ENCODE assay signal across 9 cellular contexts in genomic region chr14:66495214-66496098, GRCh38. TPM values are rescaled to one million over a fixed set of nuclear protein-coding genes. Genes with fewer than 3 reads are reported as not detected.
A peak's percentile ranks its signal among the peaks of the same experiment; 100 is the strongest.
DNase-seq lines count a peak whose midpoint lies in the region; ATAC-seq, FAIRE-seq and TF ChIP-seq lines count a peak whose summit lies in the region.
"Had no signal": no experiment of that assay in that cellular context is flagged by ENCODE, and none has a peak within 500 bp of the region (broad histone marks: within the 10 kb centered on the region; RNA-seq: fewer than 3 reads in every experiment).

No MANE protein-coding gene starts in this region.

- H2BK12ac ChIP-seq in H1 (ENCODE audit: low read depth, low read length) = no peak overlapping the region

- H3K4me3 Mint-ChIP-seq in memory B cell = no peak overlapping the region

- no peaks in the 10 kb centered on the region for H3K79me1 ChIP-seq in H1 (ENCODE audit: low read depth, low read length)

- H3K27ac Mint-ChIP-seq in memory B cell = no peak overlapping the region

- no peak overlapping the region for H3K27ac ChIP-seq in H1 (ENCODE audit: low read depth, low read length)
- H3K27ac ChIP-seq in thyroid gland = peak overlapping the region in 1 of 3 donors; percentile 56
- H3K27ac ChIP-seq: neutrophil had no signal

- no peak overlapping the region for H4K5ac ChIP-seq in H1 (ENCODE audit: insufficient read length, low read depth, low read length)

- TF ChIP-seq RAD21 in H1 (IDR thresholded peaks at IDR 0.05 in 1 of 2, conservative IDR thresholded peaks at IDR 0.05 in 1 of 2; ENCODE audit: low read depth in 2 of 2, low read length in 2 of 2) = peak; percentile 59 to 71

- no peak overlapping the region for H3K4ac ChIP-seq in H1 (replicated peaks; ENCODE audit: insufficient read length, low read depth, low read length)

- H3K14ac ChIP-seq in H1 (ENCODE audit: insufficient read length) = no peak overlapping the region

- ATAC-seq in HG02840 (IDR thresholded peaks at IDR 0.05; ENCODE audit: low FRiP score, unreplicated experiment) (peak; percentile 75), memory B cell (ENCODE audit: low read depth) (peak; percentile 72)

- no peak overlapping the region for H2BK15ac ChIP-seq in H1 (ENCODE audit: low read length)

- no peak overlapping the region for H3K23ac ChIP-seq in H1 (ENCODE audit: insufficient read length)

- no peaks in the 10 kb centered on the region for H4K20me1 ChIP-seq in H1 (replicated peaks in 1 of 2; ENCODE audit: control insufficient read depth in 1 of 2, insufficient read depth in 2 of 2, low read length in 2 of 2)

- H2AFZ ChIP-seq in H1 (ENCODE audit: low read length) = no peak overlapping the region; the same call in 1 of the 2 replicates

- no peaks in the 10 kb centered on the region for H3K23me2 ChIP-seq in H1 (ENCODE audit: low read depth, low read length)

- FAIRE-seq in TTC549 (lab: Jason Lieb, UNC) = peak; percentile 95
- peak; percentile 85 for FAIRE-seq in H1 (lab: Jason Lieb, UNC)

- POLR2A ChIA-PET in AG04449 (lab: Yijun Ruan, JAX) (no interaction called here), H1 (lab: Charles Lee; ENCODE audit: partially characterized antibody) (interaction anchor here (1.3 kb wide), 1 partner anchor 13 kb away, joined by 3 read pairs; the partner anchor contains the start of gene GPHN)

- H3K4me1 Mint-ChIP-seq in memory B cell = peaks cover 8% of the 10 kb centered on the region

- CTCF ChIA-PET in AG04449 (lab: Yijun Ruan, JAX) = interaction anchor here (0.6 to 1.0 kb wide), 4 partner anchors 9 to 622 kb away, joined by 3 read pairs; partner anchors contain the start of gene CCDC196
- CTCF ChIA-PET in H1 (lab: Charles Lee; ENCODE audit: partially characterized antibody) = interaction anchor here (0.7 to 1.9 kb wide), 8 partner anchors 8 to 167 kb away, joined by 3 to 5 read pairs (median 4); partner anchors contain the start of gene GPHN

- H3K36me3 Mint-ChIP-seq in memory B cell = no peaks in the 10 kb centered on the region

- no peak overlapping the region for H2BK120ac ChIP-seq in H1 (replicated peaks; ENCODE audit: low read depth, low read length)

- DNase-seq in AG04449 (ENCODE audit: low read depth, low spot score) (no peak), NCI-H2081 treated with DMSO at 0.1 percent for 48 hours (lab: John Stamatoyannopoulos, UW) (peak; percentile 51), H1 (ENCODE audit: low read depth in 1 of 2, low spot score in 2 of 2) (no peak), memory B cell (ENCODE audit: low spot score in 2 of 2) (peak; percentile 10 to 17), thyroid gland (peak; percentile 50 to 51)

- H2AK5ac ChIP-seq in H1 (ENCODE audit: low read depth, low read length) = no peak overlapping the region

- no peaks in the 10 kb centered on the region for H3K36me3 ChIP-seq in H1 (ENCODE audit: control insufficient read depth in 2 of 4, insufficient read depth in 4 of 4, low read length in 3 of 4)
- H3K36me3 ChIP-seq in thyroid gland = no peaks in the 10 kb centered on the region
- H3K36me3 ChIP-seq: neutrophil had no signal

- TF ChIP-seq CTCF in AG04449 (IDR thresholded peaks at IDR 0.05; ENCODE audit: insufficient read depth, low read length, missing control alignments) (peak; percentile 72), GM12874 (IDR thresholded peaks at IDR 0.05; ENCODE audit: insufficient read depth, low read depth, low read length) (peak; percentile 60), H1 (IDR thresholded peaks at IDR 0.05; ENCODE audit: control extremely low read depth in 1 of 3, insufficient read depth in 1 of 3, low read depth in 1 of 3, low read length in 3 of 3) (peak in 2 of 3 experiments; percentile 59 to 73; a peak in 3 of 4 replicates), thyroid gland (IDR thresholded peaks at IDR 0.05) (peak; percentile 54 to 79 (median 75))

- no peaks in the 10 kb centered on the region for H3K27me3 Mint-ChIP-seq in memory B cell

- H4K91ac ChIP-seq in H1 (replicated peaks; ENCODE audit: insufficient read length, low read length) = no peak overlapping the region

- H3K4me2 ChIP-seq in H1 (ENCODE audit: insufficient read depth in 1 of 2, low read depth in 2 of 2, low read length in 2 of 2) = no peak overlapping the region

- no peaks in the 10 kb centered on the region for H3K27me3 ChIP-seq in H1 (replicated peaks in 1 of 4; ENCODE audit: control insufficient read depth in 3 of 4, extremely low read depth in 1 of 4, insufficient read depth in 3 of 4, low read length in 3 of 4)
- no peaks in the 10 kb centered on the region for H3K27me3 ChIP-seq in thyroid gland

- H3K9me3 Mint-ChIP-seq in memory B cell = no peaks in the 10 kb centered on the region

- H3K18ac ChIP-seq in H1 (ENCODE audit: extremely low read depth, low read length) = no peak overlapping the region

- 33% methylated on average over 4 of the region's 4 CpGs; no CpG with 5 or more reads in 1 of the 2 experiments for WGBS in H1 (ENCODE audit: extremely low coverage in 1 of 2, insufficient coverage in 1 of 2, insufficient read length in 1 of 2, insufficient replicate concordance in 2 of 2, low coverage in 1 of 2, low lambda C conversion rate in 2 of 2, missing lambda C conversion rate in 1 of 2), 2 experiments
- 4 to 6% methylated on average over 4 of the region's 4 CpGs for WGBS in thyroid gland, 2 donors

- H3K4me3 ChIP-seq in AG04449 (ENCODE audit: low read depth, low read length) (no peak overlapping the region), H1 (ENCODE audit: extremely low read depth in 1 of 4, insufficient read depth in 2 of 4, low read depth in 3 of 4, low read length in 4 of 4) (no peak overlapping the region), thyroid gland (replicated peaks in 1 of 3) (no peak overlapping the region)

- intact Hi-C loops in thyroid gland (cut with DNase I) = loop anchor here (10.0 kb wide), 1 partner anchor 69 kb away; no protein-coding TSS in a partner anchor

- no peaks in the 10 kb centered on the region for H3K79me2 ChIP-seq in H1 (ENCODE audit: control insufficient read depth in 1 of 2, insufficient read depth in 2 of 2, low read length in 2 of 2)

- no peak for TF ChIP-seq EP300 in H1 (IDR thresholded peaks at IDR 0.05; ENCODE audit: borderline replicate concordance in 1 of 2, low read depth in 2 of 2, low read length in 2 of 2)

- H3K4me1 ChIP-seq in H1 (replicated peaks in 1 of 4; ENCODE audit: control insufficient read depth in 3 of 4, insufficient read depth in 4 of 4, low read length in 3 of 4) (no peaks in the 10 kb centered on the region), thyroid gland (no peaks in the 10 kb centered on the region)

- H4K8ac ChIP-seq in H1 (ENCODE audit: extremely low read depth, insufficient read depth, low read length) = no peak overlapping the region

- H2BK20ac ChIP-seq in H1 (ENCODE audit: low read length) = no peak overlapping the region

- no peaks in the 10 kb centered on the region for H3K9me3 ChIP-seq in H1 (ENCODE audit: insufficient read depth in 2 of 2, low read depth in 1 of 2, low read length in 1 of 2)
- H3K9me3 ChIP-seq in thyroid gland = no peaks in the 10 kb centered on the region
- H3K9me3 ChIP-seq: neutrophil had no signal

- no peak overlapping the region for H2BK5ac ChIP-seq in H1 (ENCODE audit: low read depth, low read length)

- H3K56ac ChIP-seq in H1 (replicated peaks; ENCODE audit: insufficient read length, low read depth, low read length) = no peak overlapping the region

- TF ChIP-seq POLR2A in H1 (IDR thresholded peaks at IDR 0.05; ENCODE audit: control extremely low read depth in 1 of 2, low read depth in 2 of 2, low read length in 2 of 2) (no peak), thyroid gland (IDR thresholded peaks at IDR 0.05) (no peak)

- no peak overlapping the region for H3K9ac ChIP-seq in H1 (replicated peaks in 1 of 4; ENCODE audit: extremely low read depth in 1 of 4, low read depth in 3 of 4, low read length in 3 of 4)

TF ChIP-seq in H1, 55 proteins besides CTCF, POLR2A, EP300 and RAD21:
- TF ChIP-seq SRF (IDR thresholded peaks at IDR 0.05; ENCODE audit: low read depth, low read length) (no peak), SP4 (IDR thresholded peaks at IDR 0.05; ENCODE audit: low read length) (no peak), MAFK (IDR thresholded peaks at IDR 0.05; ENCODE audit: low read depth, low read length) (no peak), KDM5A (IDR thresholded peaks at IDR 0.05; ENCODE audit: low read length) (no peak), POU5F1 (IDR thresholded peaks at IDR 0.05; ENCODE audit: low read depth, low read length) (no peak), NRF1 (IDR thresholded peaks at IDR 0.05; ENCODE audit: low read depth, low read length) (no peak), BCL11A (IDR thresholded peaks at IDR 0.05; ENCODE audit: low read depth in 2 of 2, low read length in 2 of 2) (no peak), RFX5 (IDR thresholded peaks at IDR 0.05; ENCODE audit: borderline replicate concordance, low read depth, low read length) (no peak), CREB1 (IDR thresholded peaks at IDR 0.05) (no peak), CBX5 (IDR thresholded peaks at IDR 0.05; ENCODE audit: low read depth, low read length) (no peak), SAP30 (IDR thresholded peaks at IDR 0.05; ENCODE audit: insufficient read depth, insufficient replicate concordance, low read length) (no peak), CEBPB (IDR thresholded peaks at IDR 0.05; ENCODE audit: low read depth, low read length) (no peak), CTBP2 (IDR thresholded peaks at IDR 0.05; ENCODE audit: borderline replicate concordance, insufficient read depth, insufficient read length, low read length) (no peak)

RNA-seq across cellular contexts. Expression of gene CCDC196, which starts 9.3 kb away (rescaled TPM):
- not detected in 2 replicates for total RNA-seq in H1 (2021; fragmentation: NEBNext Ultra II Directional; extraction: Animal tissue kit (Norgen Biotek cat#: 25700))
- not detected in 2 replicates for polyA plus RNA-seq in H1 (2011; rRNA removed)
- not detected for polyA plus RNA-seq in H1 (2011; cell fraction: cytosol; rRNA removed)
- not detected for polyA plus RNA-seq in H1 (2011; cell fraction: nucleus; rRNA removed)
- not detected in 4 replicates for polyA plus RNA-seq in H1 (2012, experiment 1 of 2)
- not detected for polyA plus RNA-seq in H1 (2012, experiment 2 of 2)
- not detected for polyA plus RNA-seq in H1 (2013, experiment 1 of 2)
- not detected for polyA plus RNA-seq in H1 (2013, experiment 2 of 2)
- not detected in 2 replicates for polyA minus RNA-seq in H1 (2011; rRNA and poly(A)+ RNA removed)
- polyA minus RNA-seq in H1 (2011; cell fraction: cytosol; rRNA and poly(A)+ RNA removed) = not detected
- polyA minus RNA-seq in H1 (2011; cell fraction: nucleus; rRNA and poly(A)+ RNA removed) = not detected
- total RNA-seq in thyroid gland = not detected

RNA-seq across cellular contexts. Expression of gene GPHN, which starts 12.5 kb away (rescaled TPM):
- 16.0 and 20.8 TPM in 2 replicates for total RNA-seq in H1 (2021; fragmentation: NEBNext Ultra II Directional; extraction: Animal tissue kit (Norgen Biotek cat#: 25700))
- 4.7 and 6.0 TPM in 2 replicates for polyA plus RNA-seq in H1 (2011; rRNA removed)
- 7.6 TPM for polyA plus RNA-seq in H1 (2011; cell fraction: cytosol; rRNA removed)
- 12.1 TPM for polyA plus RNA-seq in H1 (2011; cell fraction: nucleus; rRNA removed)
- polyA plus RNA-seq in H1 (2012, experiment 1 of 2) = 8.3 to 16.3 TPM (median 14.8 TPM) in 4 replicates
- polyA plus RNA-seq in H1 (2012, experiment 2 of 2) = 4.5 TPM
- polyA plus RNA-seq in H1 (2013, experiment 1 of 2) = 14.0 TPM
- polyA plus RNA-seq in H1 (2013, experiment 2 of 2) = 11.1 TPM
- polyA minus RNA-seq in H1 (2011; rRNA and poly(A)+ RNA removed) = 27.6 and 30.3 TPM in 2 replicates
- 12.2 TPM for polyA minus RNA-seq in H1 (2011; cell fraction: cytosol; rRNA and poly(A)+ RNA removed)
- polyA minus RNA-seq in H1 (2011; cell fraction: nucleus; rRNA and poly(A)+ RNA removed) = 87.3 TPM
- total RNA-seq in thyroid gland = 10 to 100 TPM; 14.4 to 32.7 (median 21.1) TPM

Comparison
In these comparisons a context has a peak if more than half of its experiments do, and no peak if none do; other contexts are left out.
1. DNase-seq: peak in NCI-H2081 treated with DMSO at 0.1 percent for 48 hours (single experiment), memory B cell (2 of 2) and thyroid gland (2 of 2); none in AG04449 (single experiment) and H1 (0 of 2).
2. Peak in every context shown above with its lines, with median percentiles within 50 percentile points of each other: CTCF ChIP-seq.